Comparison of ENCODE assay signal across 26 cellular contexts in genomic region chr6:40732878-40733277, GRCh38.
"Had no signal": no experiment of that assay in that cellular context is flagged by ENCODE, and none has a peak within 500 bp of the region (broad histone marks: within the 10 kb centered on the region; RNA-seq: fewer than 3 reads in every experiment).

No MANE protein-coding gene starts in this region.

- H3K27ac Mint-ChIP-seq: activated naive CD4-positive, alpha-beta T cell treated with anti-CD3 and anti-CD28 coated beads for 36 hours; activated naive CD8-positive, alpha-beta T cell treated with anti-CD3 and anti-CD28 coated beads, Interleukin-2, amount 10 ng/mL, durations not matched to agents 7 days and 5 days; activated T-helper 2 cell treated with anti-CD3 and anti-CD28 coated beads, Interferon-gamma antibody, Interleukin-2, Interleukin-4, amounts not matched to agents 10 μg/mL and 5 μg/mL and 100 μg/mL, durations not matched to agents 14 hours and 24 hours and 36 hours; dendritic cell treated with granulocyte-macrophage colony-stimulating factor and Interleukin-4, amounts not matched to agents 40 ng/mL and 50 ng/mL, for 4 days; naive thymus-derived CD8-positive, alpha-beta T cell; stimulated activated naive CD8-positive, alpha-beta T cell treated with anti-CD3 and anti-CD28 coated beads, Interleukin-15, Interleukin-2, amounts not matched to agents 100 ng/mL and 50 ng/mL, for 24 hours; T-helper 1 cell treated with Interleukin-12 subunit alpha and Interleukin-12 subunit beta and Interleukin-4 antibody, amounts not matched to agents 30 μg/mL and 1 μg/mL, for 36 hours had no signal

- H3K36me3 Mint-ChIP-seq: activated naive CD8-positive, alpha-beta T cell treated with anti-CD3 and anti-CD28 coated beads, Interleukin-2, amount 10 ng/mL, durations not matched to agents 7 days and 5 days; naive thymus-derived CD8-positive, alpha-beta T cell had no signal

- H3K36me3 ChIP-seq: esophagus muscularis mucosa, gastrocnemius medialis, ovary, thyroid gland, upper lobe of right lung had no signal

- DNase-seq: activated CD4-positive, alpha-beta T cell treated with anti-CD3 and anti-CD28 coated beads for 4 hours; activated CD4-positive, alpha-beta T cell treated with anti-CD3 and anti-CD28 coated beads, Interleukin-2, amount 50 U/mL, for 48 hours; activated CD4-positive, CD25-positive, alpha-beta regulatory T cell; activated CD8-positive, alpha-beta memory T cell treated with anti-CD3 and anti-CD28 coated beads, Interleukin-2, amount 50 U/mL, for 48 hours; activated naive CD4-positive, alpha-beta T cell treated with anti-CD3 and anti-CD28 coated beads for 36 hours; activated naive CD8-positive, alpha-beta T cell treated with anti-CD3 and anti-CD28 coated beads, Interleukin-2, amount 10 ng/mL, durations not matched to agents 7 days and 5 days; activated T-cell treated with anti-CD3 and anti-CD28 coated beads, Interleukin-2, amount 50 U/mL, for 4 hours; amniotic stem cell; effector CD8-positive, alpha-beta T cell; gastrocnemius medialis; islet precursor cell; left cardiac atrium; naive thymus-derived CD8-positive, alpha-beta T cell; ovary; psoas muscle; right cardiac atrium; stimulated activated CD4-positive, alpha-beta T cell treated with anti-CD3 and anti-CD28 coated beads, Interleukin-1b, Interleukin-23, amount 100 ng/mL, for 48 hours; substantia nigra; T1000; thyroid gland; upper lobe of right lung had no signal

- H3K27me3 ChIP-seq: gastrocnemius medialis, ovary, thyroid gland had no signal

- H3K9me3 ChIP-seq: esophagus muscularis mucosa, gastrocnemius medialis, ovary, psoas muscle, thyroid gland, upper lobe of right lung had no signal

- H3K4me3 ChIP-seq: esophagus muscularis mucosa, gastrocnemius medialis, ovary, psoas muscle, thyroid gland, upper lobe of right lung had no signal

- ATAC-seq: activated T-cell treated with anti-CD3 and anti-CD28 coated beads, Interleukin-2, amount 50 U/mL, for 4 hours; gastrocnemius medialis; left cardiac atrium; naive thymus-derived CD8-positive, alpha-beta T cell; psoas muscle; right cardiac atrium had no signal

- H3K27ac ChIP-seq: esophagus muscularis mucosa, gastrocnemius medialis, ovary, psoas muscle, thyroid gland, upper lobe of right lung had no signal

- H3K4me1 Mint-ChIP-seq: activated naive CD8-positive, alpha-beta T cell treated with anti-CD3 and anti-CD28 coated beads, Interleukin-2, amount 10 ng/mL, durations not matched to agents 7 days and 5 days; naive thymus-derived CD8-positive, alpha-beta T cell had no signal

- H3K9me3 Mint-ChIP-seq: activated naive CD4-positive, alpha-beta T cell treated with anti-CD3 and anti-CD28 coated beads for 36 hours; activated naive CD8-positive, alpha-beta T cell treated with anti-CD3 and anti-CD28 coated beads, Interleukin-2, amount 10 ng/mL, durations not matched to agents 7 days and 5 days; activated T-cell treated with anti-CD3 and anti-CD28 coated beads, Interleukin-2, amount 50 U/mL, for 4 hours; activated T-helper 2 cell treated with anti-CD3 and anti-CD28 coated beads, Interferon-gamma antibody, Interleukin-2, Interleukin-4, amounts not matched to agents 10 μg/mL and 5 μg/mL and 100 μg/mL, durations not matched to agents 14 hours and 24 hours and 36 hours; dendritic cell treated with granulocyte-macrophage colony-stimulating factor and Interleukin-4, amounts not matched to agents 40 ng/mL and 50 ng/mL, for 4 days; naive thymus-derived CD8-positive, alpha-beta T cell; stimulated activated naive CD8-positive, alpha-beta T cell treated with anti-CD3 and anti-CD28 coated beads, Interleukin-15, Interleukin-2, amounts not matched to agents 100 ng/mL and 50 ng/mL, for 24 hours; T-helper 1 cell treated with Interleukin-12 subunit alpha and Interleukin-12 subunit beta and Interleukin-4 antibody, amounts not matched to agents 30 μg/mL and 1 μg/mL, for 36 hours had no signal

- H3K4me1 ChIP-seq: esophagus muscularis mucosa, gastrocnemius medialis, psoas muscle, thyroid gland, upper lobe of right lung had no signal

- H3K4me3 Mint-ChIP-seq: activated naive CD4-positive, alpha-beta T cell treated with anti-CD3 and anti-CD28 coated beads for 36 hours; activated naive CD8-positive, alpha-beta T cell treated with anti-CD3 and anti-CD28 coated beads, Interleukin-2, amount 10 ng/mL, durations not matched to agents 7 days and 5 days; activated T-cell treated with anti-CD3 and anti-CD28 coated beads, Interleukin-2, amount 50 U/mL, for 4 hours; dendritic cell treated with granulocyte-macrophage colony-stimulating factor and Interleukin-4, amounts not matched to agents 40 ng/mL and 50 ng/mL, for 4 days; naive thymus-derived CD8-positive, alpha-beta T cell; stimulated activated naive CD8-positive, alpha-beta T cell treated with anti-CD3 and anti-CD28 coated beads, Interleukin-15, Interleukin-2, amounts not matched to agents 100 ng/mL and 50 ng/mL, for 24 hours; T-helper 1 cell treated with Interleukin-12 subunit alpha and Interleukin-12 subunit beta and Interleukin-4 antibody, amounts not matched to agents 30 μg/mL and 1 μg/mL, for 36 hours had no signal

- H3K27me3 Mint-ChIP-seq: stimulated activated naive CD8-positive, alpha-beta T cell treated with anti-CD3 and anti-CD28 coated beads, Interleukin-15, Interleukin-2, amounts not matched to agents 100 ng/mL and 50 ng/mL, for 24 hours had no signal
